ENCODE assay signal across 1 cellular context in the genomic region with DNA sequence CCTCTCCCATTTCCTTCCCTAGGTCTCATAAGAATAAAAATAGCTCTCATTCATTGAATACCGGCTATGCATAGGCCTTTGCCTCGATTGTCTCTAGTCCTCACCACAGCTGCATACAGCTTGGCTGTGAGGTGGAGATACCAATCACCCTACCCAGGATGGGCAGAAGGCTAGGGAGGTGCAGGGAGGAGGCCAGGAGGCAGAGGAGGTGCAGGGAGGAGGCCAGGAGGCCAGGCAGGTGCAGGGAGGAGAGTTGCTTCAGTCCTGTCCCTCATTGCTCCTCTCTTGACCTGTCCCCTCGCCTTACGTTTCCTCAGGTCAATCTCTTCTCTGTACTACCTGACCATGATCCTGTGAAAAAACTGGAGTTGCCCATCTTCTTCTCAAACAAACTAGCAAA.
TF ChIP-seq lines count a peak whose summit lies in the region.

No MANE protein-coding gene starts in this region.

TF ChIP-seq in WTC11, 78 proteins besides CTCF, POLR2A, EP300 and RAD21:
- TF ChIP-seq, protein P1, sequence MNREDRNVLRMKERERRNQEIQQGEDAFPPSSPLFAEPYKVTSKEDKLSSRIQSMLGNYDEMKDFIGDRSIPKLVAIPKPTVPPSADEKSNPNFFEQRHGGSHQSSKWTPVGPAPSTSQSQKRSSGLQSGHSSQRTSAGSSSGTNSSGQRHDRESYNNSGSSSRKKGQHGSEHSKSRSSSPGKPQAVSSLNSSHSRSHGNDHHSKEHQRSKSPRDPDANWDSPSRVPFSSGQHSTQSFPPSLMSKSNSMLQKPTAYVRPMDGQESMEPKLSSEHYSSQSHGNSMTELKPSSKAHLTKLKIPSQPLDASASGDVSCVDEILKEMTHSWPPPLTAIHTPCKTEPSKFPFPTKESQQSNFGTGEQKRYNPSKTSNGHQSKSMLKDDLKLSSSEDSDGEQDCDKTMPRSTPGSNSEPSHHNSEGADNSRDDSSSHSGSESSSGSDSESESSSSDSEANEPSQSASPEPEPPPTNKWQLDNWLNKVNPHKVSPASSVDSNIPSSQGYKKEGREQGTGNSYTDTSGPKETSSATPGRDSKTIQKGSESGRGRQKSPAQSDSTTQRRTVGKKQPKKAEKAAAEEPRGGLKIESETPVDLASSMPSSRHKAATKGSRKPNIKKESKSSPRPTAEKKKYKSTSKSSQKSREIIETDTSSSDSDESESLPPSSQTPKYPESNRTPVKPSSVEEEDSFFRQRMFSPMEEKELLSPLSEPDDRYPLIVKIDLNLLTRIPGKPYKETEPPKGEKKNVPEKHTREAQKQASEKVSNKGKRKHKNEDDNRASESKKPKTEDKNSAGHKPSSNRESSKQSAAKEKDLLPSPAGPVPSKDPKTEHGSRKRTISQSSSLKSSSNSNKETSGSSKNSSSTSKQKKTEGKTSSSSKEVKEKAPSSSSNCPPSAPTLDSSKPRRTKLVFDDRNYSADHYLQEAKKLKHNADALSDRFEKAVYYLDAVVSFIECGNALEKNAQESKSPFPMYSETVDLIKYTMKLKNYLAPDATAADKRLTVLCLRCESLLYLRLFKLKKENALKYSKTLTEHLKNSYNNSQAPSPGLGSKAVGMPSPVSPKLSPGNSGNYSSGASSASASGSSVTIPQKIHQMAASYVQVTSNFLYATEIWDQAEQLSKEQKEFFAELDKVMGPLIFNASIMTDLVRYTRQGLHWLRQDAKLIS (CRISPR knock-in tag; IDR thresholded peaks at IDR 0.05; ENCODE audit: borderline replicate concordance) = no peak
- TF ChIP-seq ZNF423 (CRISPR knock-in tag; IDR thresholded peaks at IDR 0.05) (no peak), ZNF396 (CRISPR knock-in tag; IDR thresholded peaks at IDR 0.05; ENCODE audit: borderline replicate concordance) (no peak), EMX1 (CRISPR knock-in tag; IDR thresholded peaks at IDR 0.05) (no peak)
- TF ChIP-seq, protein P2, sequence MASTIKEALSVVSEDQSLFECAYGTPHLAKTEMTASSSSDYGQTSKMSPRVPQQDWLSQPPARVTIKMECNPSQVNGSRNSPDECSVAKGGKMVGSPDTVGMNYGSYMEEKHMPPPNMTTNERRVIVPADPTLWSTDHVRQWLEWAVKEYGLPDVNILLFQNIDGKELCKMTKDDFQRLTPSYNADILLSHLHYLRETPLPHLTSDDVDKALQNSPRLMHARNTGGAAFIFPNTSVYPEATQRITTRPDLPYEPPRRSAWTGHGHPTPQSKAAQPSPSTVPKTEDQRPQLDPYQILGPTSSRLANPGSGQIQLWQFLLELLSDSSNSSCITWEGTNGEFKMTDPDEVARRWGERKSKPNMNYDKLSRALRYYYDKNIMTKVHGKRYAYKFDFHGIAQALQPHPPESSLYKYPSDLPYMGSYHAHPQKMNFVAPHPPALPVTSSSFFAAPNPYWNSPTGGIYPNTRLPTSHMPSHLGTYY (CRISPR knock-in tag; IDR thresholded peaks at IDR 0.05) = no peak
